In genomic region chr4:65472531-65472930, GRCh38 we compare ENCODE assay signal across 3 cellular contexts.
"Had no signal": no experiment of that assay in that cellular context is flagged by ENCODE, and none has a peak within 500 bp of the region (broad histone marks: within the 10 kb centered on the region; RNA-seq: fewer than 3 reads in every experiment).

No MANE protein-coding gene starts in this region.

- DNase-seq: GDM1, GF-D8 had no signal

- ATAC-seq: GM12878 had no signal

- H3K4me3 ChIP-seq: GM12878 had no signal
